33 cellular contexts compared by ENCODE assay signal in the genomic region with DNA sequence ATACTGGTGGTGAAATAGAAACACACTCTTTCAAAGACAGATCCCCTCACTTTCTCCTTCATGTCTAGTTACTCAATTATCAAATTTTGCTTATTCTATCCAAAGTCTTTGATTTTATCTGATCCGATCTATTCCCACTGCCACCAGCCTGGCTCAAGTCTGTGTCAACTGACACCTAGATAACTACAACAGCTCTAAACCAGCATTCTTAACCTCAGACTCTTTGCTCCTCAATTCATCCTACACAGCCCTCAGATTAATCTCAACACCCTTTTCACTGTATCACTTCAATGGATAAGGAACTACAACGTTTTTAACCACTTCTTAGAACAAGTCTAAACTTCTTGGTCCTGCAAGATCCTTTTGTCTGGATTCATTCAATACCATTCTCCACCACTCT.
"Had no signal": no experiment of that assay in that cellular context is flagged by ENCODE, and none has a peak within 500 bp of the region (broad histone marks: within the 10 kb centered on the region; RNA-seq: fewer than 3 reads in every experiment).

No MANE protein-coding gene starts in this region.

- H3K4me1 ChIP-seq: colonic mucosa, uterus had no signal

- H3K27me3 ChIP-seq: adrenal gland, body of pancreas, cardiac muscle cell, colonic mucosa, gastrocnemius medialis, hepatocyte, uterus had no signal

- H3K4me2 ChIP-seq: hepatocyte had no signal

- DNase-seq: activated CD4-positive, alpha-beta memory T cell treated with anti-CD3 and anti-CD28 coated beads for 36 hours; activated CD4-positive, alpha-beta T cell treated with anti-CD3 and anti-CD28 coated beads, Interleukin-2, amount 10 ng/mL, durations not matched to agents 24 days and 14 days; activated CD8-positive, alpha-beta memory T cell treated with anti-CD3 and anti-CD28 coated beads, Interleukin-2, amount 50 U/mL, for 4 hours; activated gamma-delta T cell treated with Interleukin-2 at 50 U/mL for 16 hours; activated T-cell treated with anti-CD3 and anti-CD28 coated beads, Interleukin-2, amount 50 U/mL, for 4 hours; adrenal gland; aorta; body of pancreas; cerebellar nuclear complex; colonic mucosa; effector CD8-positive, alpha-beta T cell; gastrocnemius medialis; left cardiac atrium; midbrain; naive thymus-derived CD4-positive, alpha-beta T cell; posterior cingulate gyrus; stimulated activated CD4-positive, alpha-beta T cell treated with anti-CD3 and anti-CD28 coated beads, Interleukin-12 subunit alpha, Interleukin-12 subunit beta, amount 100 ng/mL, for 4 hours; stimulated activated CD4-positive, alpha-beta T cell treated with anti-CD3 and anti-CD28 coated beads, Interleukin-4, amount 100 ng/mL, for 1 hour; T-helper 9 cell; uterus had no signal

- H3K9me3 ChIP-seq: body of pancreas, colonic mucosa, gastrocnemius medialis, thoracic aorta, uterus had no signal

- H3K27me3 Mint-ChIP-seq: activated CD4-positive, alpha-beta memory T cell treated with anti-CD3 and anti-CD28 coated beads for 36 hours; activated CD4-positive, alpha-beta T cell treated with anti-CD3 and anti-CD28 coated beads, Interleukin-2, amount 10 ng/mL, durations not matched to agents 24 days and 14 days; activated T-helper 17 cell treated with anti-CD3 and anti-CD28 coated beads, Interleukin-2, amount 50 U/mL, for 72 hours; naive thymus-derived CD4-positive, alpha-beta T cell; stimulated activated naive CD8-positive, alpha-beta T cell treated with anti-CD3 and anti-CD28 coated beads, Interleukin-15, Interleukin-2, amounts not matched to agents 100 ng/mL and 50 ng/mL, for 24 hours; type B pancreatic cell had no signal

- H3K9me3 Mint-ChIP-seq: activated CD4-positive, alpha-beta T cell treated with anti-CD3 and anti-CD28 coated beads, Interleukin-2, amount 10 ng/mL, durations not matched to agents 24 days and 14 days; activated naive CD4-positive, alpha-beta T cell treated with anti-CD3 and anti-CD28 coated beads, Interleukin-2, amount 50 U/mL, for 72 hours; activated T-helper 17 cell treated with anti-CD3 and anti-CD28 coated beads, Interleukin-2, amount 50 U/mL, for 72 hours; stimulated activated effector memory CD8-positive, alpha-beta T cell treated with anti-CD3 and anti-CD28 coated beads, Interleukin-12 subunit alpha, Interleukin-12 subunit beta, amount 100 ng/mL, for 72 hours; stimulated activated naive CD8-positive, alpha-beta T cell treated with anti-CD3 and anti-CD28 coated beads, Interleukin-15, Interleukin-2, amounts not matched to agents 100 ng/mL and 50 ng/mL, for 24 hours; T-helper 1 cell treated with Interleukin-12 subunit alpha and Interleukin-12 subunit beta and Interleukin-4 antibody, amounts not matched to agents 30 μg/mL and 1 μg/mL, for 36 hours; type B pancreatic cell had no signal

- H3K27ac Mint-ChIP-seq: activated CD4-positive, alpha-beta memory T cell treated with anti-CD3 and anti-CD28 coated beads for 36 hours; activated CD4-positive, alpha-beta T cell treated with anti-CD3 and anti-CD28 coated beads, Interleukin-2, amount 10 ng/mL, durations not matched to agents 24 days and 14 days; activated naive CD4-positive, alpha-beta T cell treated with anti-CD3 and anti-CD28 coated beads, Interleukin-2, amount 50 U/mL, for 72 hours; activated T-helper 17 cell treated with anti-CD3 and anti-CD28 coated beads, Interleukin-2, amount 50 U/mL, for 72 hours; naive thymus-derived CD4-positive, alpha-beta T cell; stimulated activated effector memory CD8-positive, alpha-beta T cell treated with anti-CD3 and anti-CD28 coated beads, Interleukin-12 subunit alpha, Interleukin-12 subunit beta, amount 100 ng/mL, for 72 hours; T-helper 1 cell treated with Interleukin-12 subunit alpha and Interleukin-12 subunit beta and Interleukin-4 antibody, amounts not matched to agents 30 μg/mL and 1 μg/mL, for 36 hours; type B pancreatic cell had no signal

- H3K27ac ChIP-seq: adrenal gland, body of pancreas, cardiac muscle cell, colonic mucosa, hepatocyte, skin epidermis, thoracic aorta, uterus, VCaP had no signal

- H3K4me3 ChIP-seq: adrenal gland, body of pancreas, cardiac muscle cell, colonic mucosa, gastrocnemius medialis, hepatocyte, skin epidermis, thoracic aorta, uterus had no signal

- ATAC-seq: activated naive CD4-positive, alpha-beta T cell treated with anti-CD3 and anti-CD28 coated beads, Interleukin-2, amount 50 U/mL, for 72 hours; activated T-helper 17 cell treated with anti-CD3 and anti-CD28 coated beads, Interleukin-2, amount 50 U/mL, for 72 hours; body of pancreas; gastrocnemius medialis; left cardiac atrium; naive thymus-derived CD4-positive, alpha-beta T cell; sciatic nerve had no signal

- FAIRE-seq: keratinocyte had no signal

- H3K36me3 ChIP-seq: adrenal gland, cardiac muscle cell, colonic mucosa, gastrocnemius medialis, thoracic aorta, uterus had no signal

- H3K36me3 Mint-ChIP-seq: stimulated activated effector memory CD8-positive, alpha-beta T cell treated with anti-CD3 and anti-CD28 coated beads, Interleukin-12 subunit alpha, Interleukin-12 subunit beta, amount 100 ng/mL, for 72 hours had no signal

- H3K4me3 Mint-ChIP-seq: activated CD4-positive, alpha-beta memory T cell treated with anti-CD3 and anti-CD28 coated beads for 36 hours; activated CD4-positive, alpha-beta T cell treated with anti-CD3 and anti-CD28 coated beads, Interleukin-2, amount 10 ng/mL, durations not matched to agents 24 days and 14 days; activated T-cell treated with anti-CD3 and anti-CD28 coated beads, Interleukin-2, amount 50 U/mL, for 4 hours; activated T-helper 17 cell treated with anti-CD3 and anti-CD28 coated beads, Interleukin-2, amount 50 U/mL, for 72 hours; stimulated activated effector memory CD8-positive, alpha-beta T cell treated with anti-CD3 and anti-CD28 coated beads, Interleukin-12 subunit alpha, Interleukin-12 subunit beta, amount 100 ng/mL, for 72 hours; stimulated activated naive CD8-positive, alpha-beta T cell treated with anti-CD3 and anti-CD28 coated beads, Interleukin-15, Interleukin-2, amounts not matched to agents 100 ng/mL and 50 ng/mL, for 24 hours; T-helper 1 cell treated with Interleukin-12 subunit alpha and Interleukin-12 subunit beta and Interleukin-4 antibody, amounts not matched to agents 30 μg/mL and 1 μg/mL, for 36 hours; type B pancreatic cell had no signal
